In the genomic region with DNA sequence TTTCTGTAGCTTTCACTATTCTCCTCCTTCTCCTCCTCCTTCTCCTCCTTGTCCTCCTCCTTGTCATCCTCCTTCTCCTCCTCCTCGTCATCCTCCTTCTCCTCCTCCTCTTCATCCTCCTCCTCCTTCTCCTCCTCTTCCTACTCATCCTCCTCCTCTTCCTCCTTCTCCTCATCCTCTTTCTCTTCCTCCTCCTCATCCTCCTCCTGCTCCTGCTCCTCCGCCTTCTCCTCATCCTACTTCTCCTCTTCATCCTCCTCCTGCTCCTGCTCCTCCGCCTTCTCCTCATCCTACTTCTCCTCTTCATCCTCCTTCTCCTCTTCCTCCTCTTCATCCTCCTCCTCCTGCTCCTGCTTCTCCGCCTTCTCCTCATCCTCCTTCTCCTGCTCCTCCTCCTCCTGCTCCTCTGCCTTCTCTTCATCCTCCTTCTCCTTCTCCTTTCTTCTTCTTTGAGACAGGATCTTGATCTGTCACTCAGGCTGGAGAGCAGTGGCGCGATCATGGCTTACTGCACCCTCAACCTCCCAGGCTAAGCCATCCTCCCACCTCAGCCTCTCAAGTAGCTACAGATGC, we compare ENCODE assay signal across 21 cellular contexts. TPM values are rescaled to one million over a fixed set of nuclear protein-coding genes. Genes with fewer than 3 reads are reported as not detected.
DNase-seq lines count a peak whose midpoint lies in the region; ATAC-seq, FAIRE-seq and TF ChIP-seq lines count a peak whose summit lies in the region.
"Had no signal": no experiment of that assay in that cellular context is flagged by ENCODE, and none has a peak within 500 bp of the region (broad histone marks: within the 10 kb centered on the region; RNA-seq: fewer than 3 reads in every experiment).

No MANE protein-coding gene starts in this region.

- TF ChIP-seq POLR2A in K562 (conservative IDR thresholded peaks at IDR 0.05): no peak

- peaks cover 8% of the 10 kb centered on the region; the same call in 1 of the 2 replicates for H3K9me3 ChIP-seq in K562 (replicated peaks; ENCODE audit: control insufficient read depth, insufficient read depth, low read depth, low read length)

- intact Hi-C loops in K562 (cut with micrococcal nuclease): no loop called here
- intact Hi-C loops in dendritic cell treated with granulocyte-macrophage colony-stimulating factor and Interleukin-4, amounts not matched to agents 40 ng/mL and 50 ng/mL, for 4 days (cut with micrococcal nuclease): no loop called here
- intact Hi-C loops in posterior vena cava (cut with DNase I): no loop called here

- H3K27me3 ChIP-seq in K562 (ENCODE audit: control insufficient read depth in 2 of 2, insufficient read depth in 2 of 2, low read length in 2 of 2): no peaks in the 10 kb centered on the region

- H3K36me3 Mint-ChIP-seq in dendritic cell treated with granulocyte-macrophage colony-stimulating factor and Interleukin-4, amounts not matched to agents 40 ng/mL and 50 ng/mL, for 4 days (ENCODE audit: low read depth): peaks cover 52% of the 10 kb centered on the region
- H3K36me3 Mint-ChIP-seq: CD4-positive, alpha-beta memory T cell had no signal

- no peak overlapping the region for H3K4me3 ChIP-seq in K562
- H3K4me3 ChIP-seq: GM12878, GM23248 had no signal

- TF ChIP-seq CTCF in K562 (IDR thresholded peaks at IDR 0.05 in 2 of 3, conservative IDR thresholded peaks at IDR 0.05 in 1 of 3; ENCODE audit: insufficient read depth in 2 of 3, low read depth in 1 of 3, low read length in 3 of 3): no peak

- WGBS in K562 (ENCODE audit: insufficient coverage, low coverage, missing lambda C conversion rate): 46% methylated on average over 5 of the region's 6 CpGs

- H3K27ac ChIP-seq in K562 (ENCODE audit: extremely low read depth, low read depth, low read length): no peak overlapping the region
- H3K27ac ChIP-seq: GM23248 had no signal

- no peaks in the 10 kb centered on the region for H4K20me1 ChIP-seq in K562 (replicated peaks; ENCODE audit: control insufficient read depth, insufficient read depth, low read length)

- H3K9ac ChIP-seq in K562 (ENCODE audit: insufficient read depth in 1 of 2, low read depth in 2 of 2, low read length in 2 of 2): no peak overlapping the region
- H3K9ac ChIP-seq: GM23248 had no signal

- peaks cover 24% of the 10 kb centered on the region for H3K27me3 Mint-ChIP-seq in dendritic cell treated with granulocyte-macrophage colony-stimulating factor and Interleukin-4, amounts not matched to agents 40 ng/mL and 50 ng/mL, for 4 days

- no peak for FAIRE-seq in K562 (lab: Jason Lieb, UNC)
- FAIRE-seq: GM12878, GM19239, H1 had no signal

- in situ Hi-C loops in K562 (cut with MboI): loop anchor here (5.0 kb wide), 1 partner anchor 97 kb away; no protein-coding TSS in a partner anchor

- CTCF ChIA-PET in K562 (lab: Yijun Ruan, JAX; ENCODE audit: low intra/inter-chr PET ratio): no interaction called here

- no peak for TF ChIP-seq RAD21 in K562 (CRISPR knock-in tag; conservative IDR thresholded peaks at IDR 0.05 in 1 of 2, IDR thresholded peaks at IDR 0.05 in 1 of 2)

- no peak for TF ChIP-seq EP300 in K562 (IDR thresholded peaks at IDR 0.05; ENCODE audit: low read length)

- no peaks in the 10 kb centered on the region for H3K79me2 ChIP-seq in K562 (ENCODE audit: control insufficient read depth, insufficient read depth, low read length)

- peaks cover 8% of the 10 kb centered on the region for H3K9me3 Mint-ChIP-seq in dendritic cell treated with granulocyte-macrophage colony-stimulating factor and Interleukin-4, amounts not matched to agents 40 ng/mL and 50 ng/mL, for 4 days
- H3K9me3 Mint-ChIP-seq: CD4-positive, alpha-beta memory T cell had no signal

- no peak overlapping the region for H3K4me2 ChIP-seq in K562 (ENCODE audit: insufficient read depth, low read length)

- no peak overlapping the region for H3K4me3 Mint-ChIP-seq in dendritic cell treated with granulocyte-macrophage colony-stimulating factor and Interleukin-4, amounts not matched to agents 40 ng/mL and 50 ng/mL, for 4 days
- H3K4me3 Mint-ChIP-seq: CD4-positive, alpha-beta memory T cell had no signal

- H3K4me1 Mint-ChIP-seq in dendritic cell treated with granulocyte-macrophage colony-stimulating factor and Interleukin-4, amounts not matched to agents 40 ng/mL and 50 ng/mL, for 4 days (ENCODE audit: low read depth): peaks cover 10% of the 10 kb centered on the region

- no peak for DNase-seq in K562 (ENCODE audit: extremely low read depth in 1 of 4, low spot score in 3 of 4)
- DNase-seq in posterior vena cava (ENCODE audit: low spot score): peak; percentile 46
- no peak for DNase-seq in anterior cingulate cortex (lab: John Stamatoyannopoulos, UW)
- no peak for DNase-seq in nucleus accumbens (lab: John Stamatoyannopoulos, UW)
- DNase-seq in SKM-1 (lab: John Stamatoyannopoulos, UW; ENCODE audit: unreplicated experiment): no peak
- DNase-seq: C1 segment of cervical spinal cord; Calu3; CD4-positive, alpha-beta memory T cell; COR-L47; DMS53; EL; GDM1; GM23248; H7; HCEC 1CT had no signal

- peaks cover 30% of the 10 kb centered on the region for H3K36me3 ChIP-seq in K562 (ENCODE audit: control insufficient read depth, insufficient read depth, low read length)

- no TSS peak for BruUV-seq in K562 (replicated peaks; lab: Mats Ljungman, UMichigan)

- H2AFZ ChIP-seq in K562 (ENCODE audit: low read depth, low read length): no peak overlapping the region
- H2AFZ ChIP-seq: GM23248 had no signal

- ATAC-seq in K562: no peak
- ATAC-seq: GM12878 had no signal

- H3K27ac Mint-ChIP-seq in dendritic cell treated with granulocyte-macrophage colony-stimulating factor and Interleukin-4, amounts not matched to agents 40 ng/mL and 50 ng/mL, for 4 days: peak overlapping the region; percentile 5

- POLR2A ChIA-PET in K562 (lab: Yijun Ruan, JAX): interaction anchor here (0.6 to 1.3 kb wide), 6 partner anchors 13 to 799 kb away, joined by 3 to 4 read pairs (median 3); no protein-coding TSS in a partner anchor

- H3K9me1 ChIP-seq in K562 (ENCODE audit: control insufficient read depth, insufficient read depth, low read length): no peaks in the 10 kb centered on the region

- peaks cover 0 to 4% of the 10 kb centered on the region in 2 experiments; a peak in 1 of 5 replicates for H3K4me1 ChIP-seq in K562 (replicated peaks in 1 of 2; ENCODE audit: control insufficient read depth in 2 of 2, insufficient read depth in 2 of 2, low read length in 2 of 2)

TF ChIP-seq in K562, 482 proteins besides CTCF, POLR2A, EP300 and RAD21 (continues in another document):
- TF ChIP-seq LARP7 (IDR thresholded peaks at IDR 0.05) (0 out of 2 replicates have a peak, but pooled peaks have one; percentile 14), DEAF1 (CRISPR knock-in tag; IDR thresholded peaks at IDR 0.05) (no peak), SAFB (IDR thresholded peaks at IDR 0.05; ENCODE audit: borderline replicate concordance, low read depth, low read length) (no peak)

RNA-seq across cellular contexts. Expression of gene TRPM4, which starts 36.3 kb away (rescaled TPM):
- 86.3 and 161 TPM in 2 replicates for total RNA-seq in K562 (2011; cell fraction: chromatin; rRNA removed; ENCODE audit: low replicate concordance)
- total RNA-seq in K562 (2011; cell fraction: nucleolus; rRNA removed): 82.0 and 87.9 TPM in 2 replicates
- 97.8 and 143 TPM in 2 replicates for total RNA-seq in K562 (2011; cell fraction: nucleoplasm; rRNA removed)
- total RNA-seq in K562 (2014; rRNA removed) (35.3 and 37.3 TPM in 2 replicates), K562 (2014; rRNA removed; fragmentation: Illumina TruSeq; extraction: Trizol) (7.9 and 8.3 TPM in 2 replicates), K562 (2015; rRNA removed; fragmentation: Illumina TruSeq; extraction: Trizol) (15.0 and 15.2 TPM in 2 replicates), K562 (2021) (34.6 and 37.8 TPM in 2 replicates), posterior vena cava (10 to 100 TPM; 20.5 to 36.0 TPM)
- polyA plus RNA-seq in K562 (2011; rRNA removed) (19.2 and 20.5 TPM in 2 replicates), K562 (2014; fragmentation: Illumina TruSeq; extraction: Trizol) (14.7 and 25.2 TPM in 2 replicates), K562 (2014; fragmentation: Nextera tagmentation; extraction: Ambion mirVana) (1 to 10 TPM; 6.5 to 7.9 TPM), K562 (2014; rRNA removed) (45.4 and 56.6 TPM in 2 replicates)
- polyA plus RNA-seq in K562 (2011; cell fraction: cytosol; rRNA removed): 21.6 and 37.6 TPM in 2 replicates
- polyA plus RNA-seq in K562 (2011; cell fraction: nucleus; rRNA removed): 66.9 and 85.9 TPM in 2 replicates
- 26.9 and 31.4 TPM in 2 replicates for polyA plus RNA-seq in K562 (2012)
- 5.8 and 8.2 TPM in 2 replicates for polyA minus RNA-seq in K562 (2011; rRNA and poly(A)+ RNA removed)
- polyA minus RNA-seq in K562 (2011; cell fraction: cytosol; rRNA and poly(A)+ RNA removed): 14.5 and 15.4 TPM in 2 replicates
- polyA minus RNA-seq in K562 (2011; cell fraction: nucleus; rRNA and poly(A)+ RNA removed): 16.0 and 19.0 TPM in 2 replicates
- polyA plus RNA-seq: CD4-positive, alpha-beta memory T cell had no signal

RNA-seq across cellular contexts. Expression of gene HRC, which starts 38.7 kb away (rescaled TPM):
- total RNA-seq in K562 (2011; cell fraction: chromatin; rRNA removed; ENCODE audit: low replicate concordance): 32.2 and 45.2 TPM in 2 replicates
- total RNA-seq in K562 (2011; cell fraction: nucleolus; rRNA removed): 32.8 and 33.2 TPM in 2 replicates
- 43.6 and 52.1 TPM in 2 replicates for total RNA-seq in K562 (2011; cell fraction: nucleoplasm; rRNA removed)
- total RNA-seq in K562 (2014; rRNA removed) (15.6 and 20.8 TPM in 2 replicates), K562 (2014; rRNA removed; fragmentation: Illumina TruSeq; extraction: Trizol) (10.0 and 11.7 TPM in 2 replicates), K562 (2015; rRNA removed; fragmentation: Illumina TruSeq; extraction: Trizol) (15.9 and 16.1 TPM in 2 replicates), K562 (2021) (14.8 and 15.6 TPM in 2 replicates), posterior vena cava (1 to 10 TPM; 1.1 to 2.4 TPM)
- polyA plus RNA-seq in K562 (2011; rRNA removed) (13.1 and 22.3 TPM in 2 replicates), K562 (2014; fragmentation: Illumina TruSeq; extraction: Trizol) (17.9 and 18.7 TPM in 2 replicates), K562 (2014; fragmentation: Nextera tagmentation; extraction: Ambion mirVana) (1 to 10 TPM in 1 of 2 experiments, under 1 TPM in 1; 0.66 to 1.2 TPM), K562 (2014; rRNA removed) (11.8 and 13.7 TPM in 2 replicates)
- polyA plus RNA-seq in K562 (2011; cell fraction: cytosol; rRNA removed): 12.4 and 22.9 TPM in 2 replicates
- polyA plus RNA-seq in K562 (2011; cell fraction: nucleus; rRNA removed): 28.6 and 29.0 TPM in 2 replicates
- polyA plus RNA-seq in K562 (2012): 15.3 and 17.4 TPM in 2 replicates
- 18.4 and 24.8 TPM in 2 replicates for polyA minus RNA-seq in K562 (2011; rRNA and poly(A)+ RNA removed)
- 7.2 and 13.7 TPM in 2 replicates for polyA minus RNA-seq in K562 (2011; cell fraction: cytosol; rRNA and poly(A)+ RNA removed)
- polyA minus RNA-seq in K562 (2011; cell fraction: nucleus; rRNA and poly(A)+ RNA removed): 4.0 and 6.3 TPM in 2 replicates
- total RNA-seq: A172; A673; Calu3; CD4-positive, alpha-beta memory T cell; GM12878; GM23248 had no signal
- polyA plus RNA-seq: CD4-positive, alpha-beta memory T cell; GM23248 had no signal
